Comparison of ENCODE assay signal across 9 cellular contexts in genomic region chr22:37425800-37426531, GRCh38. TPM values are rescaled to one million over a fixed set of nuclear protein-coding genes. Genes with fewer than 3 reads are reported as not detected.
DNase-seq lines count a peak whose midpoint lies in the region; ATAC-seq and FAIRE-seq lines count a peak whose summit lies in the region.
"Had no signal": no experiment of that assay in that cellular context is flagged by ENCODE, and none has a peak within 500 bp of the region (broad histone marks: within the 10 kb centered on the region; RNA-seq: fewer than 3 reads in every experiment).

No MANE protein-coding gene starts in this region.

- no peak for DNase-seq in activated naive CD8-positive, alpha-beta T cell treated with anti-CD3 and anti-CD28 coated beads, Interleukin-2, amount 50 U/mL, for 24 hours
- DNase-seq in T-helper 17 cell, result no peak
- DNase-seq in iPS-NIHi11 (ENCODE audit: low spot score), result peak; percentile 67
- DNase-seq in urothelium cell line (ENCODE audit: low spot score), result peak; percentile 78
- DNase-seq in SK-N-DZ (ENCODE audit: low spot score), result no peak
- DNase-seq in activated CD4-positive, alpha-beta T cell treated with anti-CD3 and anti-CD28 coated beads for 1 hour, result no peak
- no peak for DNase-seq in NCI-H446 (lab: John Stamatoyannopoulos, UW)
- DNase-seq: activated naive CD8-positive, alpha-beta T cell treated with anti-CD3 and anti-CD28 coated beads for 36 hours had no signal

- peak overlapping the region; percentile 72 for H3K4me3 Mint-ChIP-seq in activated naive CD8-positive, alpha-beta T cell
- no peak overlapping the region for H3K4me3 Mint-ChIP-seq in activated naive CD8-positive, alpha-beta T cell treated with anti-CD3 and anti-CD28 coated beads, Interleukin-2, amount 50 U/mL, for 24 hours
- H3K4me3 Mint-ChIP-seq in T-helper 17 cell, result no peak overlapping the region

- H3K27ac Mint-ChIP-seq in activated naive CD8-positive, alpha-beta T cell, result no peak overlapping the region
- no peak overlapping the region for H3K27ac Mint-ChIP-seq in activated naive CD8-positive, alpha-beta T cell treated with anti-CD3 and anti-CD28 coated beads, Interleukin-2, amount 50 U/mL, for 24 hours
- H3K27ac Mint-ChIP-seq in T-helper 17 cell, result no peak overlapping the region
- H3K27ac Mint-ChIP-seq: activated naive CD8-positive, alpha-beta T cell treated with anti-CD3 and anti-CD28 coated beads for 36 hours had no signal

- peaks cover 21% of the 10 kb centered on the region for H3K27me3 Mint-ChIP-seq in activated naive CD8-positive, alpha-beta T cell
- peaks cover 70% of the 10 kb centered on the region for H3K27me3 Mint-ChIP-seq in activated naive CD8-positive, alpha-beta T cell treated with anti-CD3 and anti-CD28 coated beads, Interleukin-2, amount 50 U/mL, for 24 hours
- H3K27me3 Mint-ChIP-seq in T-helper 17 cell, result peaks cover 50% of the 10 kb centered on the region

- ATAC-seq in activated naive CD8-positive, alpha-beta T cell treated with anti-CD3 and anti-CD28 coated beads, Interleukin-2, amount 50 U/mL, for 24 hours, result no peak
- peak; percentile 20 for ATAC-seq in T-helper 17 cell

- no peaks in the 10 kb centered on the region for H3K9me3 ChIP-seq in T-helper 17 cell (ENCODE audit: control insufficient read depth, low read length, poor library complexity, severe bottlenecking)

- peaks cover 15% of the 10 kb centered on the region for H3K4me1 Mint-ChIP-seq in activated naive CD8-positive, alpha-beta T cell (ENCODE audit: low read depth)
- H3K4me1 Mint-ChIP-seq in activated naive CD8-positive, alpha-beta T cell treated with anti-CD3 and anti-CD28 coated beads, Interleukin-2, amount 50 U/mL, for 24 hours, result peaks cover 18% of the 10 kb centered on the region
- H3K4me1 Mint-ChIP-seq in T-helper 17 cell, result peaks cover 15% of the 10 kb centered on the region

- no peaks in the 10 kb centered on the region for H3K36me3 Mint-ChIP-seq in activated naive CD8-positive, alpha-beta T cell
- no peaks in the 10 kb centered on the region for H3K36me3 Mint-ChIP-seq in activated naive CD8-positive, alpha-beta T cell treated with anti-CD3 and anti-CD28 coated beads, Interleukin-2, amount 50 U/mL, for 24 hours (ENCODE audit: low read depth)
- peaks cover 5% of the 10 kb centered on the region for H3K36me3 Mint-ChIP-seq in T-helper 17 cell (ENCODE audit: low read depth)
- H3K36me3 Mint-ChIP-seq: activated naive CD8-positive, alpha-beta T cell treated with anti-CD3 and anti-CD28 coated beads for 36 hours had no signal

- FAIRE-seq in urothelium cell line (lab: Jason Lieb, UNC), result peak; percentile 98

- no peaks in the 10 kb centered on the region for H3K9me3 Mint-ChIP-seq in activated naive CD8-positive, alpha-beta T cell (ENCODE audit: low read depth)
- no peaks in the 10 kb centered on the region for H3K9me3 Mint-ChIP-seq in activated naive CD8-positive, alpha-beta T cell treated with anti-CD3 and anti-CD28 coated beads, Interleukin-2, amount 50 U/mL, for 24 hours
- H3K9me3 Mint-ChIP-seq: activated naive CD8-positive, alpha-beta T cell treated with anti-CD3 and anti-CD28 coated beads for 36 hours had no signal

RNA-seq across cellular contexts. Expression of gene ELFN2, which starts 1.3 kb away (rescaled TPM):
- total RNA-seq in T-helper 17 cell, result under 1 TPM; 0.10 to 0.12 TPM
- polyA plus RNA-seq in SK-N-DZ (2014; cell fraction: cytosol; rRNA removed), result not detected in 2 replicates
- polyA plus RNA-seq in SK-N-DZ (2014; cell fraction: nucleus; rRNA removed), result 0.05 TPM in 1 of 2 replicates, not detected in the other

Comparison
In these comparisons a context has a peak if more than half of its experiments do, and no peak if none do; other contexts are left out.
1. DNase-seq: peak in iPS-NIHi11 (single experiment) and urothelium cell line (single experiment); none in activated naive CD8-positive, alpha-beta T cell treated with anti-CD3 and anti-CD28 coated beads, Interleukin-2, amount 50 U/mL, for 24 hours (single experiment), T-helper 17 cell (0 of 3), SK-N-DZ (single experiment), activated CD4-positive, alpha-beta T cell treated with anti-CD3 and anti-CD28 coated beads for 1 hour (single experiment) and NCI-H446 (0 of 2).